9 cellular contexts compared by ENCODE assay signal in the genomic region with DNA sequence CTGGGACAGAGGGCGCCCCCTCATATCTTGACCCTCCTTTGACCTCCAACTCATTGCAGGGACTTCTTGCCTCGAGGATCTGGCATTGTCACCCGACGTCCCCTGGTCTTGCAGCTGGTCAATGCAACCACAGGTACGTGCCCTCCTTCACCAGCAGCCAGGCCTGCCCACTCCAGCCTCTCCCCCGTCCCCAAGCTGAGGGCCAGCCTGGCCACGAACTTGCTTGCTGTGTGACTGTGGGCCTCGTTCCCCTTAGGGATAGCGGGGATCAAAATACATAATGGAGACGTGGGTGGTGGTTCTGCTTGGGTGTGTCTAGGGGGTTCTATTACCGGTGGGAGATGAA. TPM values are rescaled to one million over a fixed set of nuclear protein-coding genes. Genes with fewer than 3 reads are reported as not detected.
DNase-seq lines count a peak whose midpoint lies in the region; ATAC-seq and TF ChIP-seq lines count a peak whose summit lies in the region.
"Had no signal": no experiment of that assay in that cellular context is flagged by ENCODE, and none has a peak within 500 bp of the region (broad histone marks: within the 10 kb centered on the region; RNA-seq: fewer than 3 reads in every experiment).

No MANE protein-coding gene starts in this region.

- peak overlapping the region; percentile 60 for H3K4me3 ChIP-seq in CD4-positive, CD25-positive, alpha-beta regulatory T cell (ENCODE audit: low read depth, low read length)
- peak overlapping the region; percentile 62 for H3K4me3 ChIP-seq in OCI-LY7 (ENCODE audit: low read depth, low read length, poor library complexity, severe bottlenecking)
- no peak overlapping the region for H3K4me3 ChIP-seq in neuronal stem cell (ENCODE audit: low read length in 2 of 2)
- no peak overlapping the region for H3K4me3 ChIP-seq in aorta (ENCODE audit: low read length in 2 of 2)

- H3K14ac ChIP-seq in neuronal stem cell (ENCODE audit: low read length): peak overlapping the region; percentile 31

- H3K27me3 ChIP-seq in CD4-positive, CD25-positive, alpha-beta regulatory T cell (ENCODE audit: control insufficient read depth, insufficient read depth, low read length): no peaks in the 10 kb centered on the region
- no peaks in the 10 kb centered on the region for H3K27me3 ChIP-seq in neuronal stem cell (ENCODE audit: control insufficient read depth in 3 of 3, insufficient read depth in 3 of 3, low read depth in 1 of 3, low read length in 3 of 3)
- no peaks in the 10 kb centered on the region for H3K27me3 ChIP-seq in aorta (ENCODE audit: control insufficient read depth in 1 of 2, insufficient read depth in 2 of 2, low read length in 1 of 2)

- peak overlapping the region; percentile 50 to 88 (median 70) for H3K4me3 Mint-ChIP-seq in CD4-positive, CD25-positive, alpha-beta regulatory T cell
- peak overlapping the region; percentile 81 to 89 for H3K4me3 Mint-ChIP-seq in effector memory CD8-positive, alpha-beta T cell

- peak overlapping the region; percentile 70 for H3K4me2 ChIP-seq in OCI-LY7 (ENCODE audit: low read length)
- peak overlapping the region; percentile 81 for H3K4me2 ChIP-seq in neuronal stem cell (ENCODE audit: insufficient read depth, low read length, poor library complexity, severe bottlenecking)

- no peak for ATAC-seq in CD4-positive, CD25-positive, alpha-beta regulatory T cell (ENCODE audit: low read depth in 2 of 2)
- ATAC-seq in effector memory CD8-positive, alpha-beta T cell (replicated peaks): no peak
- ATAC-seq in HG02973 (IDR thresholded peaks at IDR 0.05; ENCODE audit: unreplicated experiment) (no peak), aorta (ENCODE audit: low FRiP score) (no peak)

- H3K4me1 Mint-ChIP-seq in CD4-positive, CD25-positive, alpha-beta regulatory T cell: peaks cover 5 to 18% (median 9%) of the 10 kb centered on the region in 4 donors
- peaks cover 11% of the 10 kb centered on the region in 2 donors for H3K4me1 Mint-ChIP-seq in effector memory CD8-positive, alpha-beta T cell (ENCODE audit: low read depth in 2 of 2)

- H3K18ac ChIP-seq in neuronal stem cell (ENCODE audit: low read length): peak overlapping the region; percentile 95

- BruUV-seq in OCI-LY7 (replicated peaks; lab: Mats Ljungman, UMichigan): no TSS peak

- H3K23ac ChIP-seq in neuronal stem cell (ENCODE audit: low read depth, low read length, poor library complexity): peak overlapping the region; percentile 98

- H3K27me3 Mint-ChIP-seq in CD4-positive, CD25-positive, alpha-beta regulatory T cell: peaks cover 4% of the 10 kb centered on the region
- H3K27me3 Mint-ChIP-seq in effector memory CD8-positive, alpha-beta T cell: peaks cover 0 to 13% of the 10 kb centered on the region in 2 donors

- H4K20me1 ChIP-seq in OCI-LY7 (ENCODE audit: insufficient read depth, low read length): no peaks in the 10 kb centered on the region

- H3K9me3 Mint-ChIP-seq in CD4-positive, CD25-positive, alpha-beta regulatory T cell: peaks cover 0 to 1% (median 0%) of the 10 kb centered on the region in 7 donors
- H3K9me3 Mint-ChIP-seq in effector memory CD8-positive, alpha-beta T cell: no peaks in the 10 kb centered on the region

- peak overlapping the region; percentile 47 for H3K27ac ChIP-seq in CD4-positive, CD25-positive, alpha-beta regulatory T cell (ENCODE audit: insufficient read depth, low read length, poor library complexity, severe bottlenecking)
- H3K27ac ChIP-seq in OCI-LY7 (ENCODE audit: low read depth, low read length, poor library complexity, severe bottlenecking): no peak overlapping the region
- no peak overlapping the region for H3K27ac ChIP-seq in neuronal stem cell (replicated peaks; ENCODE audit: low read length)
- H3K27ac ChIP-seq in aorta (ENCODE audit: low read depth in 1 of 2, low read length in 2 of 2): no peak overlapping the region

- H3K9ac ChIP-seq in neuronal stem cell (ENCODE audit: low read depth, low read length, poor library complexity): peak overlapping the region; percentile 60

- peak overlapping the region; percentile 84 for H2AK5ac ChIP-seq in neuronal stem cell (ENCODE audit: low read depth, low read length)

- H3K79me1 ChIP-seq in neuronal stem cell (ENCODE audit: low read depth, low read length): peaks cover 10% of the 10 kb centered on the region

- H3K4ac ChIP-seq in neuronal stem cell (ENCODE audit: low read length): peak overlapping the region; percentile 66

- H3K36me3 Mint-ChIP-seq in CD4-positive, CD25-positive, alpha-beta regulatory T cell: no peaks in the 10 kb centered on the region
- no peaks in the 10 kb centered on the region for H3K36me3 Mint-ChIP-seq in effector memory CD8-positive, alpha-beta T cell (ENCODE audit: insufficient read depth)

- no peak overlapping the region for H2BK15ac ChIP-seq in neuronal stem cell (ENCODE audit: low read length)

- peak overlapping the region; percentile 24 for H2BK5ac ChIP-seq in neuronal stem cell (ENCODE audit: low read length)

- no peaks in the 10 kb centered on the region for H3K9me3 ChIP-seq in CD4-positive, CD25-positive, alpha-beta regulatory T cell (ENCODE audit: control insufficient read depth in 2 of 2, low read length in 2 of 2)
- H3K9me3 ChIP-seq in OCI-LY7 (ENCODE audit: low read length) (no peaks in the 10 kb centered on the region), neuronal stem cell (replicated peaks in 1 of 2; ENCODE audit: control insufficient read depth in 2 of 2, insufficient read depth in 1 of 2, low read depth in 1 of 2, low read length in 2 of 2) (no peaks in the 10 kb centered on the region), aorta (ENCODE audit: control insufficient read depth, low read length) (no peaks in the 10 kb centered on the region)

- no peak for DNase-seq in CD4-positive, CD25-positive, alpha-beta regulatory T cell
- DNase-seq in OCI-LY7 (ENCODE audit: low spot score) (no peak), neuronal stem cell (ENCODE audit: low spot score) (no peak), NCI-H524 treated with DMSO at 0.1 percent for 48 hours (lab: John Stamatoyannopoulos, UW) (no peak), aorta (no peak)
- no peak for DNase-seq in effector memory CD8-positive, alpha-beta T cell
- DNase-seq in central memory CD4-positive, alpha-beta T cell: no peak
- DNase-seq: GDM1 had no signal

- CTCF ChIA-PET in OCI-LY7 (lab: Charles Lee; ENCODE audit: unreplicated experiment): no interaction called here

- no CpG with 5 or more reads among the region's 11 CpGs for WGBS in neuronal stem cell (ENCODE audit: extremely low coverage in 2 of 2, insufficient read length in 2 of 2, insufficient replicate concordance in 1 of 2), 2 donors
- 63 to 69% methylated on average over 11 of the region's 11 CpGs for WGBS in aorta, 2 donors

- no peaks in the 10 kb centered on the region for H3K79me2 ChIP-seq in OCI-LY7 (ENCODE audit: insufficient read depth, low read depth, low read length)

- H2BK120ac ChIP-seq in neuronal stem cell (ENCODE audit: low read depth, low read length): no peak overlapping the region

- H3K27ac Mint-ChIP-seq in CD4-positive, CD25-positive, alpha-beta regulatory T cell: peak overlapping the region in 2 of 3 donors; percentile 65 to 92
- H3K27ac Mint-ChIP-seq in effector memory CD8-positive, alpha-beta T cell: peak overlapping the region; percentile 25 to 57

- H4K8ac ChIP-seq in neuronal stem cell (ENCODE audit: low read depth, low read length): peak overlapping the region; percentile 82

- peak overlapping the region; percentile 98 for H2BK12ac ChIP-seq in neuronal stem cell (ENCODE audit: low read length)

- no peaks in the 10 kb centered on the region for H3K9me2 ChIP-seq in OCI-LY7 (ENCODE audit: insufficient read depth, low read length)

- intact Hi-C loops in OCI-LY7 (cut with micrococcal nuclease; ENCODE audit: unreplicated experiment): no loop called here
- intact Hi-C loops in aorta (cut with DNase I): no loop called here

- peak overlapping the region; percentile 65; the same call in 1 of the 2 replicates for H2AFZ ChIP-seq in OCI-LY7 (ENCODE audit: low read length)
- H2AFZ ChIP-seq in neuronal stem cell (ENCODE audit: low read length): no peak overlapping the region

- H3K4me1 ChIP-seq in CD4-positive, CD25-positive, alpha-beta regulatory T cell (ENCODE audit: control insufficient read depth, insufficient read depth, low read length, poor library complexity, severe bottlenecking): peaks cover 15% of the 10 kb centered on the region
- H3K4me1 ChIP-seq in OCI-LY7 (ENCODE audit: insufficient read depth, low read length, poor library complexity, severe bottlenecking) (peaks cover 10% of the 10 kb centered on the region), neuronal stem cell (ENCODE audit: control insufficient read depth in 2 of 2, insufficient read depth in 1 of 2, low read depth in 1 of 2, low read length in 2 of 2) (peaks cover 14% of the 10 kb centered on the region in 2 donors), aorta (ENCODE audit: control insufficient read depth in 1 of 2, insufficient read depth in 2 of 2, low read length in 2 of 2) (no peaks in the 10 kb centered on the region)

- POLR2A ChIA-PET in OCI-LY7 (lab: Charles Lee): interaction anchor here (0.9 to 1.0 kb wide), 2 partner anchors 11 to 32 kb away, joined by 3 to 4 read pairs; no protein-coding TSS in a partner anchor

- no peak for TF ChIP-seq CTCF in OCI-LY7 (conservative IDR thresholded peaks at IDR 0.05; ENCODE audit: low read length)

- H4K91ac ChIP-seq in neuronal stem cell (ENCODE audit: low read depth, low read length, poor library complexity): no peak overlapping the region

- H3K36me3 ChIP-seq in CD4-positive, CD25-positive, alpha-beta regulatory T cell (ENCODE audit: control insufficient read depth, insufficient read depth, low read length): no peaks in the 10 kb centered on the region
- no peaks in the 10 kb centered on the region for H3K36me3 ChIP-seq in OCI-LY7 (ENCODE audit: insufficient read depth, low read length)
- peaks cover 22 to 39% of the 10 kb centered on the region in 2 donors for H3K36me3 ChIP-seq in neuronal stem cell (replicated peaks in 1 of 2; ENCODE audit: control insufficient read depth in 2 of 2, insufficient read depth in 2 of 2, low read length in 2 of 2)
- no peaks in the 10 kb centered on the region for H3K36me3 ChIP-seq in aorta (ENCODE audit: control insufficient read depth in 1 of 2, insufficient read depth in 2 of 2, low read length in 1 of 2)

RNA-seq across cellular contexts. Expression of gene DNM1, which starts 15.0 kb away (rescaled TPM):
- 1.5 TPM for total RNA-seq in CD4-positive, CD25-positive, alpha-beta regulatory T cell
- not detected for polyA plus RNA-seq in CD4-positive, CD25-positive, alpha-beta regulatory T cell
- 0.08 and 0.35 TPM in 2 replicates for total RNA-seq in OCI-LY7 (2014; rRNA removed; shearing (Covaris generic))
- total RNA-seq in OCI-LY7 (2022) (0.98 and 1.8 TPM in 2 replicates), aorta (100 to 1,000 TPM in 1 of 2 donors, 1 to 10 TPM in 1; 9.3 to 114 TPM)
- polyA plus RNA-seq in neuronal stem cell (2013, experiment 1 of 2): 46.5 TPM
- polyA plus RNA-seq in neuronal stem cell (2013, experiment 2 of 2): 48.3 TPM
- polyA plus RNA-seq in aorta: 1 to 10 TPM in 1 of 2 donors, under 1 TPM in 1; 0.43 to 2.1 TPM

RNA-seq across cellular contexts. Expression of gene CIZ1, which starts 26.8 kb away (rescaled TPM):
- 128 TPM for total RNA-seq in CD4-positive, CD25-positive, alpha-beta regulatory T cell
- polyA plus RNA-seq in CD4-positive, CD25-positive, alpha-beta regulatory T cell: 1 to 10 TPM; 7.2 to 9.3 (median 8.0) TPM
- total RNA-seq in OCI-LY7 (2014; rRNA removed; shearing (Covaris generic)): 45.4 and 47.7 TPM in 2 replicates
- total RNA-seq in OCI-LY7 (2022) (121 and 142 TPM in 2 replicates), aorta (100 to 1,000 TPM in 1 of 2 donors, 10 to 100 TPM in 1; 82.3 to 117 TPM)
- polyA plus RNA-seq in neuronal stem cell (2013, experiment 1 of 2): 120 TPM
- 119 TPM for polyA plus RNA-seq in neuronal stem cell (2013, experiment 2 of 2)
- polyA plus RNA-seq in aorta: 10 to 100 TPM; 38.4 to 67.2 TPM

RNA-seq across cellular contexts. Expression of gene GOLGA2, which starts 57.7 kb away (rescaled TPM):
- total RNA-seq in CD4-positive, CD25-positive, alpha-beta regulatory T cell: 55.8 TPM
- polyA plus RNA-seq in CD4-positive, CD25-positive, alpha-beta regulatory T cell: 1 to 10 TPM; 3.7 to 5.0 (median 4.1) TPM
- 28.2 and 44.0 TPM in 2 replicates for total RNA-seq in OCI-LY7 (2014; rRNA removed; shearing (Covaris generic))
- 58.2 and 70.6 TPM in 2 replicates for total RNA-seq in OCI-LY7 (2022)
- 29.3 TPM for polyA plus RNA-seq in neuronal stem cell (2013, experiment 1 of 2)
- polyA plus RNA-seq in neuronal stem cell (2013, experiment 2 of 2): 30.6 TPM
- 100 to 1,000 TPM; 163 to 172 TPM for total RNA-seq in aorta
- polyA plus RNA-seq in aorta: 100 to 1,000 TPM in 1 of 2 donors, 10 to 100 TPM in 1; 84.9 to 118 TPM

RNA-seq across cellular contexts. Expression of gene SWI5, which starts 57.9 kb away (rescaled TPM):
- total RNA-seq in CD4-positive, CD25-positive, alpha-beta regulatory T cell: 10.6 TPM
- polyA plus RNA-seq in CD4-positive, CD25-positive, alpha-beta regulatory T cell: 10 to 100 TPM; 19.8 to 27.1 (median 22.5) TPM
- 22.7 and 26.2 TPM in 2 replicates for total RNA-seq in OCI-LY7 (2014; rRNA removed; shearing (Covaris generic))
- total RNA-seq in OCI-LY7 (2022): 16.8 and 18.2 TPM in 2 replicates
- polyA plus RNA-seq in neuronal stem cell (2013, experiment 1 of 2): 21.5 TPM
- 21.5 TPM for polyA plus RNA-seq in neuronal stem cell (2013, experiment 2 of 2)
- 10 to 100 TPM; 12.2 to 22.1 TPM for total RNA-seq in aorta
- 10 to 100 TPM; 22.7 to 30.8 TPM for polyA plus RNA-seq in aorta

RNA-seq across cellular contexts. Expression of gene BBLN, which starts 58.1 kb away (rescaled TPM):
- 70.9 TPM for total RNA-seq in CD4-positive, CD25-positive, alpha-beta regulatory T cell
- 100 to 1,000 TPM; 111 to 176 (median 128) TPM for polyA plus RNA-seq in CD4-positive, CD25-positive, alpha-beta regulatory T cell
- total RNA-seq in OCI-LY7 (2014; rRNA removed; shearing (Covaris generic)): 82.0 and 104 TPM in 2 replicates
- total RNA-seq in OCI-LY7 (2022): 66.9 and 67.5 TPM in 2 replicates
- 95.6 TPM for polyA plus RNA-seq in neuronal stem cell (2013, experiment 1 of 2)
- 101 TPM for polyA plus RNA-seq in neuronal stem cell (2013, experiment 2 of 2)
- total RNA-seq in aorta: 10 to 100 TPM; 46.7 to 54.3 TPM
- 100 to 1,000 TPM; 164 to 278 TPM for polyA plus RNA-seq in aorta

Comparison
In these comparisons a context has a peak if more than half of its experiments do, and no peak if none do; other contexts are left out.
1. H3K4me3 ChIP-seq: peak in CD4-positive, CD25-positive, alpha-beta regulatory T cell (single experiment) and OCI-LY7 (single experiment); none in neuronal stem cell (0 of 2) and aorta (0 of 2).